22 cellular contexts compared by ENCODE assay signal in the genomic region with DNA sequence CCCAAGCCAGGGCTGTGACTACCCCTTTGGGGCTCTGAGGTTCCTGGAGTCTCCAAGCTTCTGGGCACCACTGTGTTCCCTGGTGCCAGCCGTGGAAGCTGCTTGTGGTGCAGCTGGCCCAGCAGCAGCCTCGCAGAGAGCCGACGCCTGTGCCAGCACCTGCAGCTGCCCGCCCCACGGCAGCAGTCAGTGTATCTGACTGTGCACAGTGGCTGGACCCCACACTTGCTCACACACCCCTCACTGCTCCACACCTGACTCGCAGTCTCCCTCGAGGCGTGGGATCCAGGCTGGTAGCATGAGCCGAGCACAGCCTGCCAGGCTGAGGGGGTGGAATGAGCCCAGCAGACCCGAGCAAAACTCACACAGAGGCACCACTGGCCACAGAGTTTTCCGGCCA.
"Had no signal": no experiment of that assay in that cellular context is flagged by ENCODE, and none has a peak within 500 bp of the region (broad histone marks: within the 10 kb centered on the region; RNA-seq: fewer than 3 reads in every experiment).

No MANE protein-coding gene starts in this region.

- H3K36me3 Mint-ChIP-seq: immature natural killer cell; memory B cell; natural killer cell treated with Interleukin-12 subunit alpha and Interleukin-12 subunit beta and Interleukin-15 and Interleukin-18, amount 100 ng/mL, for 72 hours; stimulated activated effector memory CD8-positive, alpha-beta T cell treated with anti-CD3 and anti-CD28 coated beads, Interleukin-12 subunit alpha, Interleukin-12 subunit beta, amount 100 ng/mL, for 72 hours had no signal

- H3K27me3 ChIP-seq: foreskin keratinocyte, right lobe of liver, tibial artery, upper lobe of left lung had no signal

- ATAC-seq: foreskin keratinocyte, psoas muscle had no signal

- H3K4me3 Mint-ChIP-seq: endodermal cell; immature natural killer cell; natural killer cell treated with Interleukin-12 subunit alpha and Interleukin-12 subunit beta and Interleukin-15 and Interleukin-18, amount 100 ng/mL, for 72 hours; stimulated activated effector memory CD8-positive, alpha-beta T cell treated with anti-CD3 and anti-CD28 coated beads, Interleukin-12 subunit alpha, Interleukin-12 subunit beta, amount 100 ng/mL, for 72 hours had no signal

- H3K9me3 Mint-ChIP-seq: endodermal cell; immature natural killer cell; memory B cell; natural killer cell treated with Interleukin-12 subunit alpha and Interleukin-12 subunit beta and Interleukin-15 and Interleukin-18, amount 100 ng/mL, for 72 hours; stimulated activated effector memory CD8-positive, alpha-beta T cell treated with anti-CD3 and anti-CD28 coated beads, Interleukin-12 subunit alpha, Interleukin-12 subunit beta, amount 100 ng/mL, for 72 hours had no signal

- H3K4me1 Mint-ChIP-seq: immature natural killer cell, memory B cell had no signal

- H3K36me3 ChIP-seq: left ventricle myocardium inferior, lower lobe of right lung, right lobe of liver, tibial artery, upper lobe of left lung had no signal

- FAIRE-seq: endothelial cell of umbilical vein, keratinocyte had no signal

- H3K4me1 ChIP-seq: lower lobe of right lung, psoas muscle, right lobe of liver, upper lobe of left lung had no signal

- H3K9me3 ChIP-seq: left ventricle myocardium inferior, lower lobe of right lung, psoas muscle, right lobe of liver, tibial artery, upper lobe of left lung had no signal

- H3K27me3 Mint-ChIP-seq: natural killer cell treated with Interleukin-12 subunit alpha and Interleukin-12 subunit beta and Interleukin-15 and Interleukin-18, amount 100 ng/mL, for 72 hours had no signal

- DNase-seq: effector CD4-positive, alpha-beta T cell; endodermal cell; erythroblast; foreskin keratinocyte; immature natural killer cell; left ventricle myocardium inferior; lower lobe of right lung; midbrain; psoas muscle; retina; right lobe of liver; stimulated activated CD4-positive, alpha-beta T cell treated with anti-CD3 and anti-CD28 coated beads, Interleukin-4, amount 100 ng/mL, for 1 hour; stimulated activated CD8-positive, alpha-beta memory T cell treated with anti-CD3 and anti-CD28 coated beads, Interleukin-4, amount 100 ng/mL, for 48 hours; stimulated activated naive CD8-positive, alpha-beta T cell treated with anti-CD3 and anti-CD28 coated beads, Interleukin-15, Interleukin-2, amounts not matched to agents 100 U/mL and 50 U/mL, for 24 hours; tibial artery had no signal

- H3K4me3 ChIP-seq: coronary artery, left ventricle myocardium inferior, lower lobe of right lung, psoas muscle, right lobe of liver, tibial artery, upper lobe of left lung had no signal

- H3K27ac Mint-ChIP-seq: endodermal cell; stimulated activated effector memory CD8-positive, alpha-beta T cell treated with anti-CD3 and anti-CD28 coated beads, Interleukin-12 subunit alpha, Interleukin-12 subunit beta, amount 100 ng/mL, for 72 hours had no signal

- H3K27ac ChIP-seq: coronary artery, foreskin keratinocyte, left ventricle myocardium inferior, lower lobe of right lung, psoas muscle, right lobe of liver, tibial artery, upper lobe of left lung had no signal
